Comparison of ENCODE assay signal across 9 cellular contexts in the genomic region with DNA sequence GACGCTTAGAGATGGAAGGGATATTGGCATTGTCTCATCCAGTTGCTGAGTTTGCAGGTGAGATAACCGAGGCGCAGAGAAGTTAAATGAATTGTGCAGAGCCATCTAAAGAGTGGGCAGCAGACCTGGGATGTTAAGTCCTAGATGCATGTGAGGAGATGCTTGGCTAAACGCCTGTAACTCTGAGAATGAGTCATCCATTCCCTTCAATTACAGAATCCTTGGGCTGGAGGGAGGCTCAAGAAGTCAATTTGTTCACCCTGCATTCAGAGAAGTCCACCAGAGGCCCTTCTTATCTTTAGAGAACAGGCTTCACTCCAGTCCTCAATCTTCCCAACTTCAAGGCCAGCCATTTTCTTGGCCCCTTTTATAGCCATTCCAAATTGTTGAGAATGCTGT. TPM values are rescaled to one million over a fixed set of nuclear protein-coding genes. Genes with fewer than 3 reads are reported as not detected.
DNase-seq lines count a peak whose midpoint lies in the region; ATAC-seq, FAIRE-seq and TF ChIP-seq lines count a peak whose summit lies in the region.
"Had no signal": no experiment of that assay in that cellular context is flagged by ENCODE, and none has a peak within 500 bp of the region (broad histone marks: within the 10 kb centered on the region; RNA-seq: fewer than 3 reads in every experiment).

No MANE protein-coding gene starts in this region.

- FAIRE-seq in GM12892 (lab: Jason Lieb, UNC): no peak

- H3K36me3 ChIP-seq in BLaER1: peaks cover 5% of the 10 kb centered on the region; the same call in 1 of the 2 replicates
- H3K36me3 ChIP-seq in naive thymus-derived CD4-positive, alpha-beta T cell (ENCODE audit: control insufficient read depth in 2 of 3, insufficient read depth in 3 of 3, low read length in 3 of 3): no peaks in the 10 kb centered on the region

- no peak overlapping the region for H3K27ac Mint-ChIP-seq in chondrocyte (ENCODE audit: unreplicated experiment)
- peak overlapping the region in 8 of 9 donors; percentile 34 to 75 (median 72) for H3K27ac Mint-ChIP-seq in naive thymus-derived CD4-positive, alpha-beta T cell
- H3K27ac Mint-ChIP-seq: activated naive CD8-positive, alpha-beta T cell treated with anti-CD3 and anti-CD28 coated beads, Interleukin-2, amount 10 ng/mL, durations not matched to agents 7 days and 5 days had no signal

- H3K27me3 ChIP-seq in BLaER1: no peaks in the 10 kb centered on the region
- H3K27me3 ChIP-seq in naive thymus-derived CD4-positive, alpha-beta T cell (ENCODE audit: control insufficient read depth in 2 of 2, insufficient read depth in 2 of 2, low read length in 2 of 2): no peaks in the 10 kb centered on the region

- no peaks in the 10 kb centered on the region for H3K36me3 Mint-ChIP-seq in chondrocyte (ENCODE audit: low read depth)
- no peaks in the 10 kb centered on the region for H3K36me3 Mint-ChIP-seq in naive thymus-derived CD4-positive, alpha-beta T cell
- H3K36me3 Mint-ChIP-seq: activated naive CD8-positive, alpha-beta T cell treated with anti-CD3 and anti-CD28 coated beads, Interleukin-2, amount 10 ng/mL, durations not matched to agents 7 days and 5 days had no signal

- H3K4me2 ChIP-seq in BLaER1: peak overlapping the region; percentile 91

- no peaks in the 10 kb centered on the region for H3K9me3 Mint-ChIP-seq in chondrocyte (ENCODE audit: low read depth)
- peaks cover 0 to 3% (median 0%) of the 10 kb centered on the region in 11 donors for H3K9me3 Mint-ChIP-seq in naive thymus-derived CD4-positive, alpha-beta T cell
- H3K9me3 Mint-ChIP-seq: activated naive CD8-positive, alpha-beta T cell treated with anti-CD3 and anti-CD28 coated beads, Interleukin-2, amount 10 ng/mL, durations not matched to agents 7 days and 5 days had no signal

- TF ChIP-seq POLR2A in GM12892 (IDR thresholded peaks at IDR 0.05; ENCODE audit: low read depth, low read length): no peak

- H3K9ac ChIP-seq in BLaER1: no peak overlapping the region

- peaks cover 16% of the 10 kb centered on the region for H3K27me3 Mint-ChIP-seq in chondrocyte (ENCODE audit: low read depth)
- H3K27me3 Mint-ChIP-seq in naive thymus-derived CD4-positive, alpha-beta T cell: peaks cover 0 to 14% (median 0%) of the 10 kb centered on the region in 5 donors

- CTCF ChIA-PET in naive thymus-derived CD4-positive, alpha-beta T cell (lab: Charles Lee): no interaction called here

- ATAC-seq in naive thymus-derived CD4-positive, alpha-beta T cell: no peak
- no peak for ATAC-seq in HG02970 (IDR thresholded peaks at IDR 0.05; ENCODE audit: low FRiP score, unreplicated experiment)
- no peak for ATAC-seq in HG03196 (IDR thresholded peaks at IDR 0.05; ENCODE audit: unreplicated experiment)

- H3K9me3 ChIP-seq in BLaER1: no peaks in the 10 kb centered on the region
- no peaks in the 10 kb centered on the region for H3K9me3 ChIP-seq in naive thymus-derived CD4-positive, alpha-beta T cell (ENCODE audit: control insufficient read depth in 2 of 3, low read length in 3 of 3)

- H3K4me3 Mint-ChIP-seq in chondrocyte (ENCODE audit: unreplicated experiment): peak overlapping the region; percentile 78
- H3K4me3 Mint-ChIP-seq in naive thymus-derived CD4-positive, alpha-beta T cell: peak overlapping the region; percentile 69 to 89 (median 82)

- POLR2A ChIA-PET in naive thymus-derived CD4-positive, alpha-beta T cell (lab: Charles Lee): no interaction called here

- H3K27ac ChIP-seq in BLaER1: no peak overlapping the region
- H3K27ac ChIP-seq in naive thymus-derived CD4-positive, alpha-beta T cell (ENCODE audit: low read depth, low read length): no peak overlapping the region

- DNase-seq in LHCN-M2 (ENCODE audit: low read depth) (peak; percentile 65), chondrocyte (ENCODE audit: low spot score) (no peak), DMS79 (lab: John Stamatoyannopoulos, UW) (no peak), GM12892 (ENCODE audit: insufficient read length) (no peak)
- no peak for DNase-seq in naive thymus-derived CD4-positive, alpha-beta T cell
- DNase-seq: activated naive CD8-positive, alpha-beta T cell treated with anti-CD3 and anti-CD28 coated beads, Interleukin-2, amount 10 ng/mL, durations not matched to agents 7 days and 5 days had no signal

- TF ChIP-seq CTCF in chondrocyte (IDR thresholded peaks at IDR 0.05): no peak

- peak overlapping the region; percentile 71; the same call in 1 of the 2 replicates for H3K4me3 ChIP-seq in BLaER1
- H3K4me3 ChIP-seq in naive thymus-derived CD4-positive, alpha-beta T cell (ENCODE audit: low read length): no peak overlapping the region

- H3K4me1 ChIP-seq in BLaER1: peaks cover 56% of the 10 kb centered on the region
- peaks cover 4 to 14% of the 10 kb centered on the region in 2 donors for H3K4me1 ChIP-seq in naive thymus-derived CD4-positive, alpha-beta T cell (ENCODE audit: control insufficient read depth in 2 of 2, insufficient read depth in 2 of 2, low read length in 2 of 2)

- intact Hi-C loops in naive thymus-derived CD4-positive, alpha-beta T cell (cut with micrococcal nuclease): loop anchor here in 1 of 2 donors (2.0 kb wide), 1 partner anchor 89 kb away; no protein-coding TSS in a partner anchor

- H4K20me1 ChIP-seq in BLaER1: no peaks in the 10 kb centered on the region; the same call in 1 of the 2 replicates

- peaks cover 46% of the 10 kb centered on the region for H3K4me1 Mint-ChIP-seq in chondrocyte (ENCODE audit: low read depth)
- peaks cover 12 to 33% (median 28%) of the 10 kb centered on the region in 7 donors for H3K4me1 Mint-ChIP-seq in naive thymus-derived CD4-positive, alpha-beta T cell

RNA-seq across cellular contexts. Expression of gene EHD3, which starts 1.6 kb away (rescaled TPM):
- 9.1 and 10.9 TPM in 2 replicates for total RNA-seq in LHCN-M2 (2014; rRNA removed)
- 7.2 TPM for polyA plus RNA-seq in LHCN-M2 (2012)
- total RNA-seq in chondrocyte: 22.3 to 29.9 TPM (median 24.0 TPM) in 3 replicates
- 1 to 10 TPM; 1.6 to 4.5 (median 3.5) TPM for total RNA-seq in naive thymus-derived CD4-positive, alpha-beta T cell
- 1 to 10 TPM; 3.8 to 4.6 TPM for polyA plus RNA-seq in naive thymus-derived CD4-positive, alpha-beta T cell
- polyA plus RNA-seq in GM12892 (2012; ENCODE audit: missing spikeins): 1.5 TPM

RNA-seq across cellular contexts. Expression of gene CAPN14, which starts 18.2 kb away (rescaled TPM):
- total RNA-seq in LHCN-M2 (2014; rRNA removed) (under 0.01 and 0.06 TPM in 2 replicates), chondrocyte (0.10 to 0.39 TPM (median 0.15 TPM) in 3 replicates)
- 0.01 TPM for polyA plus RNA-seq in LHCN-M2 (2012)
- total RNA-seq in naive thymus-derived CD4-positive, alpha-beta T cell: under 1 TPM; 0.24 to 0.92 (median 0.62) TPM
- polyA plus RNA-seq in naive thymus-derived CD4-positive, alpha-beta T cell: under 1 TPM; 0.16 to 0.30 TPM
- 0.91 TPM for polyA plus RNA-seq in GM12892 (2012; ENCODE audit: missing spikeins)
